19 cellular contexts compared by ENCODE assay signal in genomic region chr11:36499325-36499724, GRCh38. TPM values are rescaled to one million over a fixed set of nuclear protein-coding genes. Genes with fewer than 3 reads are reported as not detected.
DNase-seq lines count a peak whose midpoint lies in the region; ATAC-seq and TF ChIP-seq lines count a peak whose summit lies in the region.
"Had no signal": no experiment of that assay in that cellular context is flagged by ENCODE, and none has a peak within 500 bp of the region (broad histone marks: within the 10 kb centered on the region; RNA-seq: fewer than 3 reads in every experiment).

No MANE protein-coding gene starts in this region.

- no peak overlapping the region for H3K4ac ChIP-seq in mesenchymal stem cell (ENCODE audit: low read depth in 1 of 2, low read length in 2 of 2)

- H3K4me2 ChIP-seq in BLaER1 (peak overlapping the region; percentile 51), mesenchymal stem cell (ENCODE audit: low read length, poor library complexity, severe bottlenecking) (no peak overlapping the region)

- no peaks in the 10 kb centered on the region for H3K27me3 ChIP-seq in BLaER1
- H3K27me3 ChIP-seq in ascending aorta: no peaks in the 10 kb centered on the region
- H3K27me3 ChIP-seq in mesenchymal stem cell (ENCODE audit: control insufficient read depth in 1 of 2, insufficient read depth in 1 of 2, low read length in 2 of 2): no peaks in the 10 kb centered on the region
- no peaks in the 10 kb centered on the region for H3K27me3 ChIP-seq in effector memory CD4-positive, alpha-beta T cell (replicated peaks; ENCODE audit: control insufficient read depth, insufficient read depth, low read length, poor library complexity, severe bottlenecking)
- H3K27me3 ChIP-seq: MG63 had no signal

- peaks cover 28 to 35% (median 33%) of the 10 kb centered on the region in 3 donors for H3K4me1 Mint-ChIP-seq in T-cell
- H3K4me1 Mint-ChIP-seq: H9 had no signal

- H3K14ac ChIP-seq in mesenchymal stem cell (ENCODE audit: low read length in 2 of 2): no peak overlapping the region

- no peak overlapping the region for H3K27ac Mint-ChIP-seq in T-cell

- DNase-seq in Jurkat, Clone E6-1 (ENCODE audit: low read depth, low spot score): peak; percentile 32
- DNase-seq in ascending aorta (ENCODE audit: low spot score in 2 of 2): no peak
- DNase-seq in mesenchymal stem cell: no peak
- no peak for DNase-seq in occipital lobe (lab: John Stamatoyannopoulos, UW)
- DNase-seq in T-cell: no peak
- no peak for DNase-seq in HPDE6-E6E7 (ENCODE audit: extremely low spot score)
- DNase-seq in effector memory CD4-positive, alpha-beta T cell: no peak
- DNase-seq: Calu3; CD4-positive, alpha-beta T cell; DMS79; H9; MG63; NCI-H1105 treated with DMSO at 0.1 percent for 48 hours; NCI-H187 treated with DMSO at 0.1 percent for 48 hours; NCI-H446 treated with DMSO at 0.1 percent for 48 hours; NCI-H748 treated with DMSO at 0.1 percent for 48 hours had no signal

- no peak overlapping the region for H4K91ac ChIP-seq in mesenchymal stem cell (ENCODE audit: low read length)

- H3K27ac ChIP-seq in BLaER1 (no peak overlapping the region), ascending aorta (peak overlapping the region; percentile 71 to 81), mesenchymal stem cell (ENCODE audit: low read length, poor library complexity, severe bottlenecking) (no peak overlapping the region)
- H3K27ac ChIP-seq in effector memory CD4-positive, alpha-beta T cell (ENCODE audit: insufficient read depth, low read length, poor library complexity, severe bottlenecking): no peak overlapping the region

- H3K27me3 Mint-ChIP-seq in T-cell: no peaks in the 10 kb centered on the region
- H3K27me3 Mint-ChIP-seq: CD4-positive, alpha-beta T cell had no signal

- no peak overlapping the region for H2BK120ac ChIP-seq in mesenchymal stem cell (ENCODE audit: low read depth, low read length)

- no peak overlapping the region for H2BK15ac ChIP-seq in mesenchymal stem cell (ENCODE audit: low read depth, poor library complexity, severe bottlenecking)

- no peak overlapping the region for H3K18ac ChIP-seq in mesenchymal stem cell (ENCODE audit: low read depth in 1 of 2, low read length in 2 of 2)

- 0 out of 2 replicates have a peak overlapping the region, but pooled peaks have one; percentile 27 for H3K9ac ChIP-seq in BLaER1
- no peak overlapping the region for H3K9ac ChIP-seq in mesenchymal stem cell (ENCODE audit: low read length)

- no peak overlapping the region for H3K23ac ChIP-seq in mesenchymal stem cell (ENCODE audit: low read length in 2 of 2)

- H3K79me1 ChIP-seq in mesenchymal stem cell (replicated peaks; ENCODE audit: low read length, poor library complexity, severe bottlenecking): peaks cover 11% of the 10 kb centered on the region

- intact Hi-C loops in ascending aorta (cut with DNase I): no loop called here

- H4K20me1 ChIP-seq in BLaER1: peaks cover 58% of the 10 kb centered on the region

- H2AFZ ChIP-seq in mesenchymal stem cell (ENCODE audit: low read depth, low read length): no peak overlapping the region

- H3K9me3 ChIP-seq in BLaER1 (no peaks in the 10 kb centered on the region), ascending aorta (no peaks in the 10 kb centered on the region), mesenchymal stem cell (ENCODE audit: control insufficient read depth, low read length) (no peaks in the 10 kb centered on the region)
- no peaks in the 10 kb centered on the region for H3K9me3 ChIP-seq in effector memory CD4-positive, alpha-beta T cell (ENCODE audit: control insufficient read depth, low read length)
- H3K9me3 ChIP-seq: MG63 had no signal

- H3K4me1 ChIP-seq in BLaER1 (peaks cover 28% of the 10 kb centered on the region), ascending aorta (peaks cover 6 to 25% of the 10 kb centered on the region in 2 donors), mesenchymal stem cell (ENCODE audit: control insufficient read depth, insufficient read depth, low read depth, low read length) (peaks cover 5% of the 10 kb centered on the region)
- H3K4me1 ChIP-seq in effector memory CD4-positive, alpha-beta T cell (ENCODE audit: control insufficient read depth, insufficient read depth, low read length, poor library complexity, severe bottlenecking): no peaks in the 10 kb centered on the region

- H3K36me3 ChIP-seq in BLaER1 (peaks cover 59% of the 10 kb centered on the region), ascending aorta (peaks cover 31 to 53% of the 10 kb centered on the region in 2 donors), mesenchymal stem cell (ENCODE audit: control insufficient read depth in 1 of 2, insufficient read depth in 2 of 2, low read depth in 1 of 2, low read length in 2 of 2) (peaks cover 4 to 62% of the 10 kb centered on the region in 2 experiments)
- H3K36me3 ChIP-seq in effector memory CD4-positive, alpha-beta T cell (ENCODE audit: control insufficient read depth, insufficient read depth, low read length): peaks cover 60% of the 10 kb centered on the region

- CTCF ChIA-PET in T-cell (lab: Charles Lee): interaction anchor here (0.6 to 1.7 kb wide), 3 partner anchors 9 to 236 kb away, joined by 3 to 5 read pairs (median 5); no protein-coding TSS in a partner anchor

- ATAC-seq in T-cell (replicated peaks in 1 of 4): no peak
- ATAC-seq: Panc1, Right ventricle myocardium inferior had no signal

- no peak overlapping the region for H3K4me3 Mint-ChIP-seq in T-cell
- H3K4me3 Mint-ChIP-seq: CD4-positive, alpha-beta T cell; H9 had no signal

- H3K9me3 Mint-ChIP-seq in T-cell: no peaks in the 10 kb centered on the region
- H3K9me3 Mint-ChIP-seq: CD4-positive, alpha-beta T cell; H9 had no signal

- no peak overlapping the region for H4K8ac ChIP-seq in mesenchymal stem cell (ENCODE audit: low read length)

- POLR2A ChIA-PET in T-cell (lab: Charles Lee): interaction anchor here in 1 of 2 donors (0.6 kb wide), 1 partner anchor 52 kb away, joined by 3 read pairs; no protein-coding TSS in a partner anchor

- H3K4me3 ChIP-seq in BLaER1 (no peak overlapping the region), ascending aorta (no peak overlapping the region), mesenchymal stem cell (ENCODE audit: insufficient read depth in 1 of 2, low read depth in 1 of 2, low read length in 2 of 2) (no peak overlapping the region)
- no peak overlapping the region for H3K4me3 ChIP-seq in Jurkat, Clone E6-1 (ENCODE audit: low read length)
- H3K4me3 ChIP-seq in effector memory CD4-positive, alpha-beta T cell (ENCODE audit: insufficient read depth, low read depth, low read length, poor library complexity, severe bottlenecking): no peak overlapping the region
- H3K4me3 ChIP-seq: MG63 had no signal

- no peak overlapping the region for H2BK5ac ChIP-seq in mesenchymal stem cell (ENCODE audit: low read depth, low read length, poor library complexity, severe bottlenecking)

- 96% methylated on average over 4 of the region's 4 CpGs for WGBS in mesenchymal stem cell

- H3K36me3 Mint-ChIP-seq in T-cell: peaks cover 32% of the 10 kb centered on the region

- H2BK12ac ChIP-seq in mesenchymal stem cell (ENCODE audit: low read length in 2 of 2): no peak overlapping the region

- peak overlapping the region; percentile 77 for H2AK5ac ChIP-seq in mesenchymal stem cell (ENCODE audit: low read length, severe bottlenecking)

- TF ChIP-seq CTCF in ascending aorta (IDR thresholded peaks at IDR 0.05): no peak

RNA-seq across cellular contexts. Expression of gene TRAF6, which starts 10.7 kb away (rescaled TPM):
- polyA plus RNA-seq in Jurkat, Clone E6-1 (2012; ENCODE audit: insufficient read depth, insufficient read length): 8.4 TPM
- total RNA-seq in ascending aorta (4.8 TPM), occipital lobe (16.5 TPM), T-cell (10 to 100 TPM; 17.3 to 26.0 (median 19.4) TPM)
- polyA plus RNA-seq in mesenchymal stem cell (2013, experiment 1 of 2): 8.5 TPM
- 8.5 TPM for polyA plus RNA-seq in mesenchymal stem cell (2013, experiment 2 of 2)

Comparison
In these comparisons a context has a peak if more than half of its experiments do, and no peak if none do; other contexts are left out.
1. H3K27ac ChIP-seq: peak in ascending aorta (2 of 2); none in BLaER1 (single experiment), mesenchymal stem cell (single experiment) and effector memory CD4-positive, alpha-beta T cell (single experiment).